ENCODE assay signal across 40 cellular contexts in the genomic region with DNA sequence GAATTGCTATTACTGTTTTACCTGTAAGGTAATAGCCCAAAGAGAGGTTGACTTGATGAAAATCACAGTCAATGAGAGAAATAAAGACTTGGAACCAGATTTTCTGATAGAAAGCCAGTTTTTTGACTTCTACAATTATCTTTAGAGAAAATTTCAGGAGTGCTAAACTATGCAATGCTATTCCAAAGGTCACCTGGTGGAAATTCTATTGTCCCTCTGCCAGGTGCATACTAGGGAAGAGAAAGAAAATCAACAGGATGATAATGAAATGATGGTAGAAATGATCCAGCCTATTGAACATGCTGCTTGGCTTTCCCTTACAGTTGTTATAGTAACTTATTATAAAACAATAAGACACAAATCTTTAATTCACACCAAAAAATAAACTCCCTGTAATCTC.
"Had no signal": no experiment of that assay in that cellular context is flagged by ENCODE, and none has a peak within 500 bp of the region (broad histone marks: within the 10 kb centered on the region; RNA-seq: fewer than 3 reads in every experiment).

No MANE protein-coding gene starts in this region.

- H3K27me3 Mint-ChIP-seq: activated naive CD4-positive, alpha-beta T cell treated with anti-CD3 and anti-CD28 coated beads, Interleukin-2, amount 10 ng/mL, durations not matched to agents 7 days and 5 days; activated naive CD4-positive, alpha-beta T cell treated with anti-CD3 and anti-CD28 coated beads, Interleukin-2, amount 50 U/mL, for 24 hours; activated naive CD8-positive, alpha-beta T cell; activated naive CD8-positive, alpha-beta T cell treated with anti-CD3 and anti-CD28 coated beads for 36 hours; activated naive CD8-positive, alpha-beta T cell treated with anti-CD3 and anti-CD28 coated beads, Interleukin-2, amount 10 ng/mL, durations not matched to agents 7 days and 5 days; activated naive CD8-positive, alpha-beta T cell treated with anti-CD3 and anti-CD28 coated beads, Interleukin-2, amount 50 U/mL, for 24 hours; activated T-cell treated with anti-CD3 and anti-CD28 coated beads, Interleukin-2, amount 50 U/mL, for 24 hours; activated T-helper 17 cell treated with anti-CD3 and anti-CD28 coated beads, Interleukin-2, amount 50 U/mL, for 72 hours; brain; central memory CD8-positive, alpha-beta T cell had no signal

- H3K9me3 Mint-ChIP-seq: activated naive CD4-positive, alpha-beta T cell treated with anti-CD3 and anti-CD28 coated beads for 36 hours; activated naive CD4-positive, alpha-beta T cell treated with anti-CD3 and anti-CD28 coated beads, Interleukin-2, amount 10 ng/mL, durations not matched to agents 7 days and 5 days; activated naive CD4-positive, alpha-beta T cell treated with anti-CD3 and anti-CD28 coated beads, Interleukin-2, amount 50 U/mL, for 24 hours; activated naive CD4-positive, alpha-beta T cell treated with anti-CD3 and anti-CD28 coated beads, Interleukin-2, amount 50 U/mL, for 72 hours; activated naive CD8-positive, alpha-beta T cell treated with anti-CD3 and anti-CD28 coated beads for 36 hours; activated naive CD8-positive, alpha-beta T cell treated with anti-CD3 and anti-CD28 coated beads, Interleukin-2, amount 10 ng/mL, durations not matched to agents 7 days and 5 days; activated naive CD8-positive, alpha-beta T cell treated with anti-CD3 and anti-CD28 coated beads, Interleukin-2, amount 50 U/mL, for 24 hours; activated T-cell treated with anti-CD3 and anti-CD28 coated beads, Interleukin-2, amount 50 U/mL, for 24 hours; activated T-cell treated with anti-CD3 and anti-CD28 coated beads, Interleukin-2, amount 50 U/mL, for 4 hours; activated T-cell treated with anti-CD3 and anti-CD28 coated beads, Interleukin-2, amount 50 U/mL, for 72 hours; activated T-helper 1 cell treated with anti-CD3 and anti-CD28 coated beads, Interleukin-12 subunit alpha, Interleukin-12 subunit beta, Interleukin-2, Interleukin-4 antibody, amounts not matched to agents 30 ng/mL and 10 ng/mL and 1 ng/mL, durations not matched to agents 14 hours and 24 hours and 36 hours; activated T-helper 17 cell treated with anti-CD3 and anti-CD28 coated beads, Interleukin-2, amount 50 U/mL, for 72 hours; activated T-helper 2 cell treated with anti-CD3 and anti-CD28 coated beads, Interferon-gamma antibody, Interleukin-2, Interleukin-4, amounts not matched to agents 10 μg/mL and 5 μg/mL and 100 μg/mL, durations not matched to agents 14 hours and 24 hours and 36 hours; brain; central memory CD8-positive, alpha-beta T cell had no signal

- FAIRE-seq: astrocyte, bronchial epithelial cell had no signal

- H3K27ac Mint-ChIP-seq: activated naive CD4-positive, alpha-beta T cell treated with anti-CD3 and anti-CD28 coated beads for 36 hours; activated naive CD4-positive, alpha-beta T cell treated with anti-CD3 and anti-CD28 coated beads, Interleukin-2, amount 10 ng/mL, durations not matched to agents 7 days and 5 days; activated naive CD4-positive, alpha-beta T cell treated with anti-CD3 and anti-CD28 coated beads, Interleukin-2, amount 50 U/mL, for 24 hours; activated naive CD4-positive, alpha-beta T cell treated with anti-CD3 and anti-CD28 coated beads, Interleukin-2, amount 50 U/mL, for 72 hours; activated naive CD8-positive, alpha-beta T cell; activated naive CD8-positive, alpha-beta T cell treated with anti-CD3 and anti-CD28 coated beads for 36 hours; activated naive CD8-positive, alpha-beta T cell treated with anti-CD3 and anti-CD28 coated beads, Interleukin-2, amount 10 ng/mL, durations not matched to agents 7 days and 5 days; activated naive CD8-positive, alpha-beta T cell treated with anti-CD3 and anti-CD28 coated beads, Interleukin-2, amount 50 U/mL, for 24 hours; activated T-cell treated with anti-CD3 and anti-CD28 coated beads, Interleukin-2, amount 50 U/mL, for 24 hours; activated T-cell treated with anti-CD3 and anti-CD28 coated beads, Interleukin-2, amount 50 U/mL, for 72 hours; activated T-helper 1 cell treated with anti-CD3 and anti-CD28 coated beads, Interleukin-12 subunit alpha, Interleukin-12 subunit beta, Interleukin-2, Interleukin-4 antibody, amounts not matched to agents 30 ng/mL and 10 ng/mL and 1 ng/mL, durations not matched to agents 14 hours and 24 hours and 36 hours; activated T-helper 17 cell treated with anti-CD3 and anti-CD28 coated beads, Interleukin-2, amount 50 U/mL, for 72 hours; activated T-helper 2 cell treated with anti-CD3 and anti-CD28 coated beads, Interferon-gamma antibody, Interleukin-2, Interleukin-4, amounts not matched to agents 10 μg/mL and 5 μg/mL and 100 μg/mL, durations not matched to agents 14 hours and 24 hours and 36 hours; brain had no signal

- H3K36me3 Mint-ChIP-seq: activated naive CD4-positive, alpha-beta T cell treated with anti-CD3 and anti-CD28 coated beads, Interleukin-2, amount 10 ng/mL, durations not matched to agents 7 days and 5 days; activated naive CD4-positive, alpha-beta T cell treated with anti-CD3 and anti-CD28 coated beads, Interleukin-2, amount 50 U/mL, for 24 hours; activated naive CD4-positive, alpha-beta T cell treated with anti-CD3 and anti-CD28 coated beads, Interleukin-2, amount 50 U/mL, for 72 hours; activated naive CD8-positive, alpha-beta T cell treated with anti-CD3 and anti-CD28 coated beads for 36 hours; activated naive CD8-positive, alpha-beta T cell treated with anti-CD3 and anti-CD28 coated beads, Interleukin-2, amount 10 ng/mL, durations not matched to agents 7 days and 5 days; brain had no signal

- H3K4me3 ChIP-seq: adrenal gland, ascending aorta, body of pancreas, breast epithelium, cardiac muscle cell had no signal

- H3K27ac ChIP-seq: adrenal gland, ascending aorta, body of pancreas, brain microvascular endothelial cell, breast epithelium, cardiac muscle cell had no signal

- H3K9me3 ChIP-seq: adrenal gland, ascending aorta, body of pancreas, breast epithelium had no signal

- ATAC-seq: activated naive CD4-positive, alpha-beta T cell treated with anti-CD3 and anti-CD28 coated beads, Interleukin-2, amount 50 U/mL, for 72 hours; activated naive CD8-positive, alpha-beta T cell treated with anti-CD3 and anti-CD28 coated beads, Interleukin-2, amount 50 U/mL, for 24 hours; activated T-cell treated with anti-CD3 and anti-CD28 coated beads, Interleukin-2, amount 50 U/mL, for 4 hours; activated T-cell treated with anti-CD3 and anti-CD28 coated beads, Interleukin-2, amount 50 U/mL, for 72 hours; activated T-helper 17 cell treated with anti-CD3 and anti-CD28 coated beads, Interleukin-2, amount 50 U/mL, for 72 hours; body of pancreas had no signal

- H3K4me3 Mint-ChIP-seq: activated naive CD4-positive, alpha-beta T cell treated with anti-CD3 and anti-CD28 coated beads for 36 hours; activated naive CD4-positive, alpha-beta T cell treated with anti-CD3 and anti-CD28 coated beads, Interleukin-2, amount 10 ng/mL, durations not matched to agents 7 days and 5 days; activated naive CD4-positive, alpha-beta T cell treated with anti-CD3 and anti-CD28 coated beads, Interleukin-2, amount 50 U/mL, for 24 hours; activated naive CD8-positive, alpha-beta T cell; activated naive CD8-positive, alpha-beta T cell treated with anti-CD3 and anti-CD28 coated beads for 36 hours; activated naive CD8-positive, alpha-beta T cell treated with anti-CD3 and anti-CD28 coated beads, Interleukin-2, amount 10 ng/mL, durations not matched to agents 7 days and 5 days; activated naive CD8-positive, alpha-beta T cell treated with anti-CD3 and anti-CD28 coated beads, Interleukin-2, amount 50 U/mL, for 24 hours; activated T-cell treated with anti-CD3 and anti-CD28 coated beads, Interleukin-2, amount 50 U/mL, for 24 hours; activated T-cell treated with anti-CD3 and anti-CD28 coated beads, Interleukin-2, amount 50 U/mL, for 4 hours; activated T-cell treated with anti-CD3 and anti-CD28 coated beads, Interleukin-2, amount 50 U/mL, for 72 hours; activated T-helper 1 cell treated with anti-CD3 and anti-CD28 coated beads, Interleukin-12 subunit alpha, Interleukin-12 subunit beta, Interleukin-2, Interleukin-4 antibody, amounts not matched to agents 30 ng/mL and 10 ng/mL and 1 ng/mL, durations not matched to agents 14 hours and 24 hours and 36 hours; activated T-helper 17 cell treated with anti-CD3 and anti-CD28 coated beads, Interleukin-2, amount 50 U/mL, for 72 hours; brain; central memory CD8-positive, alpha-beta T cell had no signal

- H3K27me3 ChIP-seq: adrenal gland, ascending aorta, body of pancreas, brain microvascular endothelial cell, breast epithelium, cardiac muscle cell had no signal

- DNase-seq: activated effector memory CD4-positive, alpha-beta T cell treated with anti-CD3 and anti-CD28 coated beads, Interleukin-2, amount 50 U/mL, for 16 hours; activated effector memory CD4-positive, alpha-beta T cell treated with Interleukin-2 at 50 U/mL for 16 hours; activated gamma-delta T cell; activated gamma-delta T cell treated with Interleukin-2 at 50 U/mL for 16 hours; activated naive CD4-positive, alpha-beta T cell; activated naive CD4-positive, alpha-beta T cell treated with anti-CD3 and anti-CD28 coated beads for 36 hours; activated naive CD4-positive, alpha-beta T cell treated with anti-CD3 and anti-CD28 coated beads, Interleukin-2, amount 10 ng/mL, durations not matched to agents 7 days and 5 days; activated naive CD4-positive, alpha-beta T cell treated with anti-CD3 and anti-CD28 coated beads, Interleukin-2, amount 50 U/mL, for 16 hours; activated naive CD4-positive, alpha-beta T cell treated with Interleukin-2 at 50 U/mL for 16 hours; activated naive CD8-positive, alpha-beta T cell treated with anti-CD3 and anti-CD28 coated beads for 36 hours; activated naive CD8-positive, alpha-beta T cell treated with anti-CD3 and anti-CD28 coated beads, Interleukin-2, amount 10 ng/mL, durations not matched to agents 7 days and 5 days; activated naive CD8-positive, alpha-beta T cell treated with anti-CD3 and anti-CD28 coated beads, Interleukin-2, amount 50 U/mL, for 24 hours; activated T-cell treated with anti-CD3 and anti-CD28 coated beads, Interleukin-2, amount 50 U/mL, for 1 hour; activated T-cell treated with anti-CD3 and anti-CD28 coated beads, Interleukin-2, amount 50 U/mL, for 24 hours; activated T-cell treated with anti-CD3 and anti-CD28 coated beads, Interleukin-2, amount 50 U/mL, for 4 hours; activated T-cell treated with anti-CD3 and anti-CD28 coated beads, Interleukin-2, amount 50 U/mL, for 48 hours; activated T-cell treated with anti-CD3 and anti-CD28 coated beads, Interleukin-2, amount 50 U/mL, for 72 hours; adrenal gland; amniotic stem cell; amygdala; anterior cingulate cortex; aorta; body of pancreas; brain microvascular endothelial cell; caudate nucleus; central memory CD4-positive, alpha-beta T cell; cerebellar nuclear complex had no signal

- H3K36me3 ChIP-seq: adrenal gland, ascending aorta, brain microvascular endothelial cell, breast epithelium, cardiac muscle cell had no signal

- H3K4me1 ChIP-seq: adrenal gland, body of pancreas, breast epithelium had no signal

- H3K4me1 Mint-ChIP-seq: activated naive CD4-positive, alpha-beta T cell treated with anti-CD3 and anti-CD28 coated beads, Interleukin-2, amount 10 ng/mL, durations not matched to agents 7 days and 5 days; activated naive CD4-positive, alpha-beta T cell treated with anti-CD3 and anti-CD28 coated beads, Interleukin-2, amount 50 U/mL, for 24 hours; activated naive CD8-positive, alpha-beta T cell treated with anti-CD3 and anti-CD28 coated beads for 36 hours; activated naive CD8-positive, alpha-beta T cell treated with anti-CD3 and anti-CD28 coated beads, Interleukin-2, amount 10 ng/mL, durations not matched to agents 7 days and 5 days; activated naive CD8-positive, alpha-beta T cell treated with anti-CD3 and anti-CD28 coated beads, Interleukin-2, amount 50 U/mL, for 24 hours; activated T-helper 17 cell treated with anti-CD3 and anti-CD28 coated beads, Interleukin-2, amount 50 U/mL, for 72 hours; brain; central memory CD8-positive, alpha-beta T cell had no signal
